10 cellular contexts compared by ENCODE assay signal in the genomic region with DNA sequence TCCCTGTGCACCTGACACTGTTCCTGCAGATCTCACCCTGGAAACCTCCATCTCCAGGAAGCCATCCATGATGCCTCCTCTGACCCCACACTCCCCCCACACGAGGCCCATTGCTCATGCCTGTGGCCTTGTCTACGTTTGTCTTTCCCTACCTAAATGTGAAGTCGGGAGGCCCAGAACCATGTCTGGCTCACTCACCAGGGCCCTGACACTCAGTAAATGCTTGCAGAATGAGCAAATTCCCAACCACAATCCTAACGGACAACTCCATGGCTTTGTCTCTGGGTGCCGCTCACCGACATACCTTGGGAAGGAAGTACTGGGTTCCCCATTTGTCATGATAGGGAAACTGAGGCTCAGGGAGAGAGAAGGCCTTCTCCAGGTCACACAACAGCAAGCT. TPM values are rescaled to one million over a fixed set of nuclear protein-coding genes. Genes with fewer than 3 reads are reported as not detected.
A peak's percentile ranks its signal among the peaks of the same experiment; 100 is the strongest.
DNase-seq lines count a peak whose midpoint lies in the region; ATAC-seq and TF ChIP-seq lines count a peak whose summit lies in the region.
"Had no signal": no experiment of that assay in that cellular context is flagged by ENCODE, and none has a peak within 500 bp of the region (broad histone marks: within the 10 kb centered on the region; RNA-seq: fewer than 3 reads in every experiment).

No MANE protein-coding gene starts in this region.

- H3K27ac ChIP-seq in HCT116 (ENCODE audit: low read depth, low read length) (0 out of 2 replicates have a peak overlapping the region, but pooled peaks have one; percentile 22), esophagus muscularis mucosa (replicated peaks in 1 of 4) (peak overlapping the region; percentile 43 to 66 (median 66)), spleen (peak overlapping the region; percentile 61 to 92 (median 86))

- CTCF ChIA-PET in HCT116 (lab: Charles Lee) (no interaction called here), activated B cell treated with CpG ODN at 0.5 μM for 24 hours (lab: Charles Lee) (no interaction called here)

- WGBS in esophagus muscularis mucosa: 72% methylated on average over 3 of the region's 6 CpGs
- 74 to 84% (median 76%) methylated on average over 6 of the region's 6 CpGs for WGBS in spleen, 5 donors

- intact Hi-C loops in HCT116 (cut with micrococcal nuclease) (no loop called here), activated B cell treated with CpG ODN at 0.5 μM for 24 hours (cut with micrococcal nuclease) (no loop called here), esophagus muscularis mucosa (cut with DNase I) (no loop called here), spleen (cut with DNase I; ENCODE audit: low total_unique reads) (no loop called here)

- H3K27ac Mint-ChIP-seq in activated B cell treated with CpG ODN at 0.5 μM for 24 hours: peak overlapping the region; percentile 90

- H3K4me1 Mint-ChIP-seq in activated B cell treated with CpG ODN at 0.5 μM for 24 hours: peaks cover 42% of the 10 kb centered on the region

- DNase-seq in HCT116 (ENCODE audit: low read depth, low spot score): no peak
- no peak for DNase-seq in activated B cell treated with CpG ODN at 0.5 μM for 24 hours
- DNase-seq in esophagus muscularis mucosa (ENCODE audit: extremely low spot score): no peak
- no peak for DNase-seq in spleen
- no peak for DNase-seq in ecto neural progenitor cell (ENCODE audit: low spot score)
- no peak for DNase-seq in NCI-H2107 (lab: John Stamatoyannopoulos, UW)
- DNase-seq in NCI-H748 (lab: John Stamatoyannopoulos, UW; ENCODE audit: unreplicated experiment): no peak

- no peaks in the 10 kb centered on the region for H3K27me3 Mint-ChIP-seq in activated B cell treated with CpG ODN at 0.5 μM for 24 hours

- TF ChIP-seq EP300 in esophagus muscularis mucosa (IDR thresholded peaks at IDR 0.05): no peak

- ATAC-seq in HCT116 (no peak), activated B cell treated with CpG ODN at 0.5 μM for 24 hours (ENCODE audit: low read depth) (no peak), HG02610 (IDR thresholded peaks at IDR 0.05; ENCODE audit: unreplicated experiment) (no peak)

- no peak for TF ChIP-seq CTCF in HCT116 (IDR thresholded peaks at IDR 0.05 in 2 of 3, conservative IDR thresholded peaks at IDR 0.05 in 1 of 3; ENCODE audit: borderline replicate concordance in 1 of 3, insufficient read depth in 1 of 3, low read depth in 2 of 3, low read length in 2 of 3)
- no peak for TF ChIP-seq CTCF in activated B cell treated with CpG ODN at 0.5 μM for 24 hours (IDR thresholded peaks at IDR 0.05)
- no peak for TF ChIP-seq CTCF in esophagus muscularis mucosa (IDR thresholded peaks at IDR 0.05)
- no peak for TF ChIP-seq CTCF in spleen (IDR thresholded peaks at IDR 0.05 in 8 of 11, conservative IDR thresholded peaks at IDR 0.05 in 3 of 11)

- H3K4me3 ChIP-seq in HCT116 (replicated peaks in 1 of 2; ENCODE audit: low read depth in 1 of 2, low read length in 2 of 2) (no peak overlapping the region), esophagus muscularis mucosa (no peak overlapping the region), spleen (peak overlapping the region in 1 of 8 donors; percentile 48)
- H3K4me3 ChIP-seq: HAP-1, lung had no signal

- H3K36me3 ChIP-seq in HCT116 (ENCODE audit: control insufficient read depth in 1 of 2, insufficient read depth in 2 of 2, low read length in 2 of 2) (peaks cover 31 to 40% of the 10 kb centered on the region in 2 experiments), esophagus muscularis mucosa (peaks cover 12 to 45% (median 36%) of the 10 kb centered on the region in 4 donors), spleen (peaks cover 2 to 67% (median 25%) of the 10 kb centered on the region in 6 donors)

- RAD21 ChIA-PET in HCT116 (lab: Charles Lee; ENCODE audit: low non-redundant PET in 1 of 2, low total read pairs in 2 of 2, uncharacterized antibody in 2 of 2, unreplicated experiment in 2 of 2): no interaction called here

- H3K27me3 ChIP-seq in HCT116 (ENCODE audit: insufficient read depth, low read length) (no peaks in the 10 kb centered on the region), esophagus muscularis mucosa (no peaks in the 10 kb centered on the region), spleen (replicated peaks in 1 of 7) (no peaks in the 10 kb centered on the region)

- no peak overlapping the region for H2AFZ ChIP-seq in HCT116 (ENCODE audit: low read depth, low read length, poor library complexity, severe bottlenecking)

- H3K9me3 Mint-ChIP-seq in activated B cell treated with CpG ODN at 0.5 μM for 24 hours: no peaks in the 10 kb centered on the region

- TF ChIP-seq POLR2A in HCT116 (IDR thresholded peaks at IDR 0.05; ENCODE audit: borderline replicate concordance, extremely low read depth, insufficient read depth, insufficient read length): no peak
- no peak for TF ChIP-seq POLR2A in esophagus muscularis mucosa (IDR thresholded peaks at IDR 0.05; ENCODE audit: low read depth)
- no peak for TF ChIP-seq POLR2A in spleen (IDR thresholded peaks at IDR 0.05)

- H3K9ac ChIP-seq in HCT116 (ENCODE audit: low read length): no peak overlapping the region

- POLR2A ChIA-PET in HCT116 (lab: Charles Lee): no interaction called here
- POLR2A ChIA-PET in activated B cell treated with CpG ODN at 0.5 μM for 24 hours (lab: Charles Lee): interaction anchor here (0.6 kb wide), 1 partner anchor 784 kb away, joined by 5 read pairs; no protein-coding TSS in a partner anchor

- peaks cover 90% of the 10 kb centered on the region for H3K79me2 ChIP-seq in HCT116 (ENCODE audit: insufficient read depth, low read length)

- H4K20me1 ChIP-seq in HCT116 (ENCODE audit: insufficient read depth): no peaks in the 10 kb centered on the region

- no peaks in the 10 kb centered on the region for H3K9me3 ChIP-seq in HCT116 (ENCODE audit: control insufficient read depth in 1 of 2, insufficient read depth in 1 of 2, low read depth in 1 of 2, low read length in 2 of 2)
- no peaks in the 10 kb centered on the region for H3K9me3 ChIP-seq in esophagus muscularis mucosa
- no peaks in the 10 kb centered on the region for H3K9me3 ChIP-seq in spleen
- H3K9me3 ChIP-seq: HAP-1 had no signal

- TF ChIP-seq RAD21 in HCT116 (IDR thresholded peaks at IDR 0.05; ENCODE audit: low read depth): no peak

- H3K4me1 ChIP-seq in HCT116 (ENCODE audit: control insufficient read depth in 1 of 2, insufficient read depth in 2 of 2, low read length in 2 of 2) (peaks cover 15 to 64% of the 10 kb centered on the region in 2 experiments), esophagus muscularis mucosa (peaks cover 67 to 100% (median 93%) of the 10 kb centered on the region in 4 donors), spleen (peaks cover 34 to 100% (median 84%) of the 10 kb centered on the region in 6 donors)
- H3K4me1 ChIP-seq: HAP-1 had no signal

- no peak overlapping the region for H3K4me2 ChIP-seq in HCT116 (ENCODE audit: low read length)

- H3K9me2 ChIP-seq in HCT116 (ENCODE audit: insufficient read depth): no peaks in the 10 kb centered on the region

- peak overlapping the region; percentile 60 for H3K4me3 Mint-ChIP-seq in activated B cell treated with CpG ODN at 0.5 μM for 24 hours

- no TSS peak for BruUV-seq in HCT116 (replicated peaks; lab: Mats Ljungman, UMichigan)

- H3K36me3 Mint-ChIP-seq in activated B cell treated with CpG ODN at 0.5 μM for 24 hours (ENCODE audit: low read depth): peaks cover 39% of the 10 kb centered on the region

TF ChIP-seq in HCT116, 20 proteins besides CTCF, POLR2A, EP300 and RAD21:
- TF ChIP-seq MAX (IDR thresholded peaks at IDR 0.05) (no peak), ZFX (IDR thresholded peaks at IDR 0.05) (no peak), ZNF274 (IDR thresholded peaks at IDR 0.05; ENCODE audit: low read depth, low read length) (no peak)
- TF ChIP-seq, protein P1, sequence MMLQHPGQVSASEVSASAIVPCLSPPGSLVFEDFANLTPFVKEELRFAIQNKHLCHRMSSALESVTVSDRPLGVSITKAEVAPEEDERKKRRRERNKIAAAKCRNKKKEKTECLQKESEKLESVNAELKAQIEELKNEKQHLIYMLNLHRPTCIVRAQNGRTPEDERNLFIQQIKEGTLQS (IDR thresholded peaks at IDR 0.05): no peak

RNA-seq across cellular contexts. Expression of gene PEDS1, which starts 7.3 kb away (rescaled TPM):
- total RNA-seq in HCT116 (2021; ENCODE audit: unreplicated experiment) (31.9 TPM), activated B cell treated with CpG ODN at 0.5 μM for 24 hours (9.8 and 9.9 TPM in 2 replicates), esophagus muscularis mucosa (10 to 100 TPM; 22.2 to 50.3 (median 30.7) TPM), spleen (10 to 100 TPM; 15.3 to 24.8 (median 20.3) TPM)
- 43.0 and 49.4 TPM in 2 replicates for polyA plus RNA-seq in HCT116 (2012)
- polyA plus RNA-seq in spleen: 10 to 100 TPM in 2 of 3 donors, 1 to 10 TPM in 1; 9.6 to 14.3 (median 12.2) TPM

RNA-seq across cellular contexts. Expression of gene UBE2V1, which starts 33.3 kb away (rescaled TPM):
- total RNA-seq in HCT116 (2021; ENCODE audit: unreplicated experiment) (114 TPM), activated B cell treated with CpG ODN at 0.5 μM for 24 hours (147 and 166 TPM in 2 replicates), esophagus muscularis mucosa (100 to 1,000 TPM in 1 of 4 donors, 10 to 100 TPM in 3; 66.8 to 104 (median 78.3) TPM), spleen (100 to 1,000 TPM; 110 to 140 (median 131) TPM)
- 69.3 and 94.4 TPM in 2 replicates for polyA plus RNA-seq in HCT116 (2012)
- 10 to 100 TPM; 62.3 to 76.9 (median 69.5) TPM for polyA plus RNA-seq in spleen

RNA-seq across cellular contexts. Expression of gene CEBPB, which starts 44.4 kb away (rescaled TPM):
- total RNA-seq in HCT116 (2021; ENCODE audit: unreplicated experiment): 113 TPM
- polyA plus RNA-seq in HCT116 (2012): 49.1 and 50.9 TPM in 2 replicates
- total RNA-seq in activated B cell treated with CpG ODN at 0.5 μM for 24 hours: 22.2 and 23.5 TPM in 2 replicates
- 100 to 1,000 TPM; 105 to 195 (median 144) TPM for total RNA-seq in esophagus muscularis mucosa
- total RNA-seq in spleen: 100 to 1,000 TPM in 5 of 7 donors, 10 to 100 TPM in 2; 64.7 to 273 (median 145) TPM
- 10 to 100 TPM; 24.2 to 26.0 (median 25.3) TPM for polyA plus RNA-seq in spleen

Comparison
In these comparisons a context has a peak if more than half of its experiments do, and no peak if none do; other contexts are left out.
1. H3K27ac ChIP-seq: peak in every context shown above with its lines; median percentile 86 in spleen; 66 in esophagus muscularis mucosa; 22 in HCT116.